ENCODE assay signal across 1 cellular context in genomic region chr13:28658796-28659610, GRCh38.
TF ChIP-seq lines count a peak whose summit lies in the region.

Gene POMP (plus strand): TSS chr13:28659130. CDS start chr13:28659185, 55 bp downstream.

TF ChIP-seq in HepG2, 621 proteins besides CTCF, POLR2A, EP300 and RAD21 (continued from another document and continues in another):
- TF ChIP-seq PHF20 (CRISPR knock-in tag; IDR thresholded peaks at IDR 0.05) (peak; percentile 94), CCDC6 (CRISPR knock-in tag; IDR thresholded peaks at IDR 0.05) (peak; percentile 74; the same call in 1 of the 2 replicates), RXRA (CRISPR knock-in tag; IDR thresholded peaks at IDR 0.05) (peak; percentile 71; the same call in 1 of the 2 replicates), FOXK2 (IDR thresholded peaks at IDR 0.05) (no peak), ZBTB10 (CRISPR knock-in tag; IDR thresholded peaks at IDR 0.05; ENCODE audit: borderline replicate concordance) (no peak), JDP2 (CRISPR knock-in tag; IDR thresholded peaks at IDR 0.05; ENCODE audit: borderline replicate concordance) (no peak; the same call in 1 of the 2 replicates), CBFB (CRISPR knock-in tag; IDR thresholded peaks at IDR 0.05) (peak; percentile 70), ZBTB33 (CRISPR knock-in tag; IDR thresholded peaks at IDR 0.05) (no peak), TGIF2 (CRISPR knock-in tag; IDR thresholded peaks at IDR 0.05) (peak; percentile 70), KDM4B (CRISPR knock-in tag; IDR thresholded peaks at IDR 0.05) (peak; percentile 89; the same call in 1 of the 2 replicates), YEATS2 (CRISPR knock-in tag; IDR thresholded peaks at IDR 0.05; ENCODE audit: borderline replicate concordance) (peak; percentile 95), FIP1L1 (IDR thresholded peaks at IDR 0.05; ENCODE audit: borderline replicate concordance, insufficient read depth, low read depth, low read length) (0 out of 2 replicates have a peak, but pooled peaks have one; percentile 36), NFIB (CRISPR knock-in tag; IDR thresholded peaks at IDR 0.05; ENCODE audit: borderline replicate concordance) (no peak), ZNF350 (CRISPR knock-in tag; IDR thresholded peaks at IDR 0.05; ENCODE audit: borderline replicate concordance, low read depth) (peak; percentile 89), MED1 (CRISPR knock-in tag; IDR thresholded peaks at IDR 0.05) (peak; percentile 61), SALL1 (CRISPR knock-in tag; IDR thresholded peaks at IDR 0.05) (peak; percentile 89), ZNF337 (CRISPR knock-in tag; IDR thresholded peaks at IDR 0.05; ENCODE audit: borderline replicate concordance, low read depth) (0 out of 2 replicates have a peak, but pooled peaks have one; percentile 48), CENPT (CRISPR knock-in tag; IDR thresholded peaks at IDR 0.05; ENCODE audit: low read depth) (no peak), DBP (CRISPR knock-in tag; IDR thresholded peaks at IDR 0.05; ENCODE audit: not compliant biosample characterization) (no peak), FLYWCH1 (CRISPR knock-in tag; IDR thresholded peaks at IDR 0.05) (no peak), ZNF639 (CRISPR knock-in tag; conservative IDR thresholded peaks at IDR 0.05) (no peak), CENPBD1 (CRISPR knock-in tag; IDR thresholded peaks at IDR 0.05; ENCODE audit: borderline replicate concordance, low read depth) (no peak), ZNF589 (CRISPR knock-in tag; conservative IDR thresholded peaks at IDR 0.05) (0 out of 2 replicates have a peak, but pooled peaks have one; percentile 73), IKZF4 (CRISPR knock-in tag; IDR thresholded peaks at IDR 0.05; ENCODE audit: borderline replicate concordance, low read depth, not compliant biosample characterization) (peak; percentile 75), NCOR1 (IDR thresholded peaks at IDR 0.05; ENCODE audit: borderline replicate concordance, low read length) (no peak), ZNF501 (CRISPR knock-in tag; IDR thresholded peaks at IDR 0.05) (peak; percentile 81; the same call in 1 of the 2 replicates), SIX4 (CRISPR knock-in tag; IDR thresholded peaks at IDR 0.05) (0 out of 2 replicates have a peak, but pooled peaks have one; percentile 18), CC2D1A (CRISPR knock-in tag; IDR thresholded peaks at IDR 0.05) (no peak), SP2 (CRISPR knock-in tag; IDR thresholded peaks at IDR 0.05) (peak; percentile 68; the same call in 1 of the 2 replicates), EED (CRISPR knock-in tag; IDR thresholded peaks at IDR 0.05) (0 out of 2 replicates have a peak, but pooled peaks have one; percentile 70), RBFOX2 (IDR thresholded peaks at IDR 0.05; ENCODE audit: low read depth, low read length) (peak; percentile 99), BORCS8-MEF2B (CRISPR knock-in tag; IDR thresholded peaks at IDR 0.05) (peak; percentile 75; the same call in 1 of the 2 replicates), PHF21A (CRISPR knock-in tag; IDR thresholded peaks at IDR 0.05) (peak; percentile 62; the same call in 1 of the 2 replicates), ZNF547 (CRISPR knock-in tag; IDR thresholded peaks at IDR 0.05) (peak; percentile 81), ZNF136 (CRISPR knock-in tag; IDR thresholded peaks at IDR 0.05; ENCODE audit: low read depth) (no peak), HOXA5 (CRISPR knock-in tag; IDR thresholded peaks at IDR 0.05) (no peak), ETV6 (CRISPR knock-in tag; conservative IDR thresholded peaks at IDR 0.05) (peak; percentile 59; the same call in 1 of the 2 replicates), ZNF367 (CRISPR knock-in tag; IDR thresholded peaks at IDR 0.05; ENCODE audit: borderline replicate concordance) (no peak), MAX (IDR thresholded peaks at IDR 0.05) (peak; percentile 77; the same call in 1 of the 2 replicates), ATF7-NPFF (CRISPR knock-in tag; IDR thresholded peaks at IDR 0.05; ENCODE audit: low read depth) (no peak; the same call in 1 of the 2 replicates), NR2C2 (CRISPR knock-in tag; IDR thresholded peaks at IDR 0.05; ENCODE audit: borderline replicate concordance) (peak; percentile 99), ZNF331 (CRISPR knock-in tag; IDR thresholded peaks at IDR 0.05) (peak; percentile 63; the same call in 1 of the 2 replicates), ZNF333 (CRISPR knock-in tag; IDR thresholded peaks at IDR 0.05; ENCODE audit: borderline replicate concordance) (no peak), ZNF503 (CRISPR knock-in tag; IDR thresholded peaks at IDR 0.05) (peak; percentile 61; the same call in 1 of the 2 replicates), NFE2L1 (CRISPR knock-in tag; IDR thresholded peaks at IDR 0.05; ENCODE audit: borderline replicate concordance) (peak; percentile 95; the same call in 1 of the 2 replicates), GABPB1 (CRISPR knock-in tag; IDR thresholded peaks at IDR 0.05) (peak; percentile 100), SMAD1 (CRISPR knock-in tag; IDR thresholded peaks at IDR 0.05; ENCODE audit: borderline replicate concordance, low read depth) (peak; percentile 85; the same call in 1 of the 2 replicates), ZNF496 (CRISPR knock-in tag; IDR thresholded peaks at IDR 0.05; ENCODE audit: insufficient replicate concordance) (no peak), ZNF256 (CRISPR knock-in tag; conservative IDR thresholded peaks at IDR 0.05) (no peak), AGO2 (optimal IDR thresholded peaks at IDR 0.05; ENCODE audit: low read depth, low read length) (peak; percentile 84), SYNCRIP (IDR thresholded peaks at IDR 0.05; ENCODE audit: insufficient read depth, low read depth, low read length) (no peak), CREM (IDR thresholded peaks at IDR 0.05) (peak; percentile 61), CREM (CRISPR knock-in tag; IDR thresholded peaks at IDR 0.05) (no peak), PTBP1 (IDR thresholded peaks at IDR 0.05; ENCODE audit: low read depth, low read length, poor library complexity, severe bottlenecking) (no peak), FOXO1 (CRISPR knock-in tag; IDR thresholded peaks at IDR 0.05) (peak; percentile 63), CCAR2 (optimal IDR thresholded peaks at IDR 0.05; ENCODE audit: low read depth, low read length) (no peak), FOSL2 (CRISPR knock-in tag; IDR thresholded peaks at IDR 0.05) (peak; percentile 23; the same call in 1 of the 2 replicates), ZNF709 (CRISPR knock-in tag; IDR thresholded peaks at IDR 0.05) (peak; percentile 35; the same call in 1 of the 2 replicates), POLR2AphosphoS5 (IDR thresholded peaks at IDR 0.05; ENCODE audit: low read depth, low read length) (peak; percentile 95), PRMT3 (CRISPR knock-in tag; IDR thresholded peaks at IDR 0.05; ENCODE audit: borderline replicate concordance, low read depth) (no peak), HDAC6 (IDR thresholded peaks at IDR 0.05; ENCODE audit: low read depth, low read length) (no peak), ZEB1 (IDR thresholded peaks at IDR 0.05; ENCODE audit: insufficient replicate concordance, low read depth) (no peak), NFE2L2 (IDR thresholded peaks at IDR 0.05; ENCODE audit: low read length) (peak; percentile 16; the same call in 1 of the 2 replicates), SATB2 (CRISPR knock-in tag; IDR thresholded peaks at IDR 0.05) (no peak), ZNF263 (CRISPR knock-in tag; IDR thresholded peaks at IDR 0.05) (peak; percentile 16; the same call in 1 of the 2 replicates), RBM39 (IDR thresholded peaks at IDR 0.05; ENCODE audit: low read depth, low read length, poor library complexity, severe bottlenecking) (peak; percentile 86), YEATS4 (CRISPR knock-in tag; IDR thresholded peaks at IDR 0.05; ENCODE audit: borderline replicate concordance) (peak; percentile 88; the same call in 1 of the 2 replicates), POLR2G (IDR thresholded peaks at IDR 0.05; ENCODE audit: low read depth, low read length) (peak; percentile 97), ZNF777 (CRISPR knock-in tag; IDR thresholded peaks at IDR 0.05) (peak; percentile 73), KLF11 (CRISPR knock-in tag; IDR thresholded peaks at IDR 0.05) (no peak; the same call in 1 of the 2 replicates), ELF3 (CRISPR knock-in tag; IDR thresholded peaks at IDR 0.05) (peak; percentile 81)
